Comparison of ENCODE assay signal across 1 cellular context in the genomic region with DNA sequence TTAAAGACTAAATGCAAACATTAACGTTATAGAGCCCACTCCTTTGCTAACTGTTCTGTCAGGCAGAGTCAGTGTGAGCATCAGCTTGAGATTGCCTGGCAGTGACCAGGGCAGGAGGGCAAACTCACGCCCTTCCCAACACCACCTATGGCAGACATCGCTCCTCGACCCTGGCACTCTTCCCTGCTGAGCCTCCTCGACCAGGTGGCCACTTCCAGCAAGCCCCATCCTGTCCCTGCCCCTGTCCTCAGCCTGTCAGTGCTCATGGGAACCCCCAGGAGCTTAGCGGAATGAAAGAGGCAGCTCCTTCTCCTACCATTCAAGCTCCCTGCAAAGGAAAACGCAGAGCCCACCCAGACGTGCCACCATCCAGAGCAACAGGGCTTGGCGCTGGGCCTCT.
TF ChIP-seq lines count a peak whose summit lies in the region.

No MANE protein-coding gene starts in this region.

TF ChIP-seq in HEK293T, 16 proteins besides CTCF, POLR2A, EP300 and RAD21 (continued from another document):
- no peak for TF ChIP-seq SUZ12 (IDR thresholded peaks at IDR 0.05)
- no peak for TF ChIP-seq FOXA1 (IDR thresholded peaks at IDR 0.05)
- no peak for TF ChIP-seq LEF1 (IDR thresholded peaks at IDR 0.05; ENCODE audit: borderline replicate concordance)
- no peak for TF ChIP-seq NFRKB (IDR thresholded peaks at IDR 0.05)
- TF ChIP-seq CTBP1 (IDR thresholded peaks at IDR 0.05; ENCODE audit: borderline replicate concordance) = no peak
- TF ChIP-seq SP1 (IDR thresholded peaks at IDR 0.05) = no peak
- TF ChIP-seq BHLHE40 (IDR thresholded peaks at IDR 0.05; ENCODE audit: borderline replicate concordance) = no peak
TF ChIP-seq in HEK293T: peak in this region for 0.
